34 cellular contexts compared by ENCODE assay signal in the genomic region with DNA sequence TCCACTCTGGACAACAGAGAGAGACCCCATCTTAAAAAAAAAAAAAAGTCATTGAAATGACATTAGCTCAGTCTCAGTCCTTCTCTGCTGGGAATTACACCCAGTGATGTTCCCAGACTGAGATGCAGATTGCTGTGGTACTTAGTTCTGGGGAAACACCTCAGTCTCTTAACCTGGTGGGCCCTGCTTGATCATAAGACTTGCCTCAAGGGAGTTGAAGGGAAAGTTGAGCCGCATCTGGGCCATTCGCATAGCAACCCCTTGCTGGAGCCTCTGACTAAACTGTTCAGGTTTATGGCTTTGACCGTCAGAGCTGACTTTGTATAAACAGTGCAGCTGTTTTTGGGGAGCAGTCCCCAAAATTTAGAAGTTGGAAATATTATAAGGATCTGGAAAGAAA. TPM values are rescaled to one million over a fixed set of nuclear protein-coding genes. Genes with fewer than 3 reads are reported as not detected.
DNase-seq lines count a peak whose midpoint lies in the region; ATAC-seq, FAIRE-seq and TF ChIP-seq lines count a peak whose summit lies in the region.
"Had no signal": no experiment of that assay in that cellular context is flagged by ENCODE, and none has a peak within 500 bp of the region (broad histone marks: within the 10 kb centered on the region; RNA-seq: fewer than 3 reads in every experiment).

No MANE protein-coding gene starts in this region.

- SMC1A ChIA-PET in GM12878 (lab: Charles Lee; ENCODE audit: uncharacterized antibody, unreplicated experiment), result interaction anchor here (0.7 to 3.9 kb wide), 7 partner anchors 11 to 189 kb away, joined by 3 to 25 read pairs (median 4); no protein-coding TSS in a partner anchor

- no peak for DNase-seq in GM12878 (ENCODE audit: low read depth, low spot score)
- DNase-seq in erythroblast (lab: John Stamatoyannopoulos, UW), result no peak
- DNase-seq in urothelium cell line (ENCODE audit: low spot score), result no peak
- no peak for DNase-seq in AG20443 (ENCODE audit: low spot score)
- DNase-seq: AML-193; C1 segment of cervical spinal cord; Caco-2; CD8-positive, alpha-beta T cell; EL; GDM1; NCI-H1048; NCI-H1417; NCI-H1694; NCI-H2029 treated with DMSO at 0.1 percent for 48 hours; NCI-H446 treated with DMSO at 0.1 percent for 48 hours; NCI-H526; OCI-M1; SIG-M5; SW 1271; T-helper 17 cell had no signal

- H2AFZ ChIP-seq in GM12878 (ENCODE audit: control insufficient read depth, low read depth, low read length), result no peak overlapping the region

- H3K4me1 Mint-ChIP-seq in stimulated activated memory B cell treated with anti-CD40 and anti-IgM and Interleukin-4, amounts not matched to agents 10 μg/mL and 1 μg/mL and 100 μg/mL, for 72 hours, result peaks cover 61% of the 10 kb centered on the region

- H3K27me3 Mint-ChIP-seq in stimulated activated memory B cell treated with anti-CD40 and anti-IgM and Interleukin-4, amounts not matched to agents 10 μg/mL and 1 μg/mL and 100 μg/mL, for 72 hours, result peaks cover 9% of the 10 kb centered on the region
- H3K27me3 Mint-ChIP-seq: IgD-negative memory B cell had no signal

- BruUV-seq in GM12878 (replicated peaks; lab: Mats Ljungman, UMichigan), result no TSS peak

- no peak overlapping the region for H3K27ac ChIP-seq in GM12878 (ENCODE audit: control insufficient read depth, insufficient read depth)
- H3K27ac ChIP-seq: HL-60, KMS-11, SK-N-MC had no signal

- H3K9ac ChIP-seq in GM12878 (ENCODE audit: control insufficient read depth, insufficient read depth, low read length), result no peak overlapping the region
- H3K9ac ChIP-seq: KMS-11 had no signal

- TF ChIP-seq CTCF in GM12878 (IDR thresholded peaks at IDR 0.05 in 2 of 3, conservative IDR thresholded peaks at IDR 0.05 in 1 of 3; ENCODE audit: control insufficient read depth in 2 of 3, extremely low read depth in 1 of 3, insufficient read depth in 1 of 3, low read depth in 3 of 3, low read length in 3 of 3), result no peak

- peak overlapping the region; percentile 75 for H3K27ac Mint-ChIP-seq in stimulated activated memory B cell treated with anti-CD40 and anti-IgM and Interleukin-4, amounts not matched to agents 10 μg/mL and 1 μg/mL and 100 μg/mL, for 72 hours
- H3K27ac Mint-ChIP-seq: CD8-positive, alpha-beta T cell; T-helper 17 cell had no signal

- H3K4me3 ChIP-seq in GM12878, result no peak overlapping the region
- H3K4me3 ChIP-seq: SK-N-MC had no signal

- H3K4me1 ChIP-seq in GM12878 (ENCODE audit: control insufficient read depth, insufficient read depth, low read length), result peaks cover 3% of the 10 kb centered on the region
- H3K4me1 ChIP-seq: Caco-2 had no signal

- H3K36me3 ChIP-seq in GM12878 (ENCODE audit: control insufficient read depth in 2 of 2, insufficient read depth in 2 of 2, low read length in 1 of 2), result no peaks in the 10 kb centered on the region

- H3K36me3 Mint-ChIP-seq in stimulated activated memory B cell treated with anti-CD40 and anti-IgM and Interleukin-4, amounts not matched to agents 10 μg/mL and 1 μg/mL and 100 μg/mL, for 72 hours, result peaks cover 4% of the 10 kb centered on the region
- H3K36me3 Mint-ChIP-seq: CD8-positive, alpha-beta T cell; IgD-negative memory B cell had no signal

- TF ChIP-seq POLR2A in GM12878 (IDR thresholded peaks at IDR 0.05; ENCODE audit: low read depth, low read length) (no peak), erythroblast (IDR thresholded peaks at IDR 0.05; ENCODE audit: low read length) (no peak)

- ATAC-seq in GM19023 (IDR thresholded peaks at IDR 0.05; ENCODE audit: unreplicated experiment) (peak; percentile 54), HG03432 (IDR thresholded peaks at IDR 0.05; ENCODE audit: unreplicated experiment) (peak; percentile 59), GM12878 (no peak), GM19328 (IDR thresholded peaks at IDR 0.05; ENCODE audit: unreplicated experiment) (no peak)
- ATAC-seq in stimulated activated memory B cell treated with anti-CD40 and anti-IgM and Interleukin-4, amounts not matched to agents 10 μg/mL and 1 μg/mL and 100 μg/mL, for 72 hours, result peak; percentile 94
- ATAC-seq: CD8-positive, alpha-beta T cell; HCT116; T-helper 17 cell had no signal

- H3K27me3 ChIP-seq in GM12878 (replicated peaks in 1 of 2; ENCODE audit: control insufficient read depth in 2 of 2, insufficient read depth in 2 of 2, low read length in 1 of 2), result peaks cover 1 to 13% of the 10 kb centered on the region in 2 experiments; a peak in 2 of 4 replicates

- intact Hi-C loops in GM12878 (cut with micrococcal nuclease; ENCODE audit: unreplicated experiment), result loop anchor here (5.0 to 10.0 kb wide), 2 partner anchors 280 to 363 kb away; no protein-coding TSS in a partner anchor

- no peak for FAIRE-seq in GM12878 (lab: Jason Lieb, UNC)
- FAIRE-seq in urothelium cell line (lab: Jason Lieb, UNC), result no peak
- FAIRE-seq: A204.1, GM12891, RCC 7860 had no signal

- CTCF ChIA-PET in GM12878 (lab: Yijun Ruan, JAX), result interaction anchor here (0.7 to 3.7 kb wide), 9 partner anchors 14 to 540 kb away, joined by 3 to 24 read pairs (median 3); no protein-coding TSS in a partner anchor

- RAD21 ChIA-PET in GM12878 (lab: Charles Lee; ENCODE audit: unreplicated experiment), result interaction anchor here (0.8 to 1.4 kb wide), 3 partner anchors 9 to 41 kb away, joined by 3 read pairs; no protein-coding TSS in a partner anchor

- H3K79me2 ChIP-seq in GM12878 (ENCODE audit: control insufficient read depth, insufficient read depth, low read length), result no peaks in the 10 kb centered on the region

- POLR2A ChIA-PET in GM12878 (lab: Charles Lee), result interaction anchor here (0.8 kb wide), 1 partner anchor 9 kb away, joined by 3 read pairs; no protein-coding TSS in a partner anchor

- peaks cover 2% of the 10 kb centered on the region; the same call in 1 of the 2 replicates for H4K20me1 ChIP-seq in GM12878 (ENCODE audit: control insufficient read depth, insufficient read depth)

- in situ Hi-C loops in GM12878 (cut with MboI), result no loop called here

- peaks cover 4% of the 10 kb centered on the region; the same call in 1 of the 3 replicates for H3K9me3 ChIP-seq in GM12878 (replicated peaks; ENCODE audit: control insufficient read depth, insufficient read depth, low read length)
- H3K9me3 ChIP-seq: Caco-2 had no signal

- H3K4me3 Mint-ChIP-seq in stimulated activated memory B cell treated with anti-CD40 and anti-IgM and Interleukin-4, amounts not matched to agents 10 μg/mL and 1 μg/mL and 100 μg/mL, for 72 hours, result peak overlapping the region; percentile 25
- H3K4me3 Mint-ChIP-seq: CD8-positive, alpha-beta T cell; T-helper 17 cell had no signal

- H3K4me2 ChIP-seq in GM12878 (ENCODE audit: control insufficient read depth, insufficient read depth), result no peak overlapping the region
- H3K4me2 ChIP-seq: KMS-11 had no signal

- WGBS in GM12878 (ENCODE audit: insufficient coverage, insufficient replicate concordance, low lambda C conversion rate, missing lambda C conversion rate), result 14% methylated on average over 3 of the region's 3 CpGs

- H3K9me3 Mint-ChIP-seq in stimulated activated memory B cell treated with anti-CD40 and anti-IgM and Interleukin-4, amounts not matched to agents 10 μg/mL and 1 μg/mL and 100 μg/mL, for 72 hours, result no peaks in the 10 kb centered on the region
- H3K9me3 Mint-ChIP-seq: CD8-positive, alpha-beta T cell had no signal

- no peak for TF ChIP-seq EP300 in GM12878 (IDR thresholded peaks at IDR 0.05; ENCODE audit: borderline replicate concordance in 1 of 2, control insufficient read depth in 1 of 2, low read depth in 2 of 2, low read length in 2 of 2)

- no peak for TF ChIP-seq RAD21 in GM12878 (IDR thresholded peaks at IDR 0.05; ENCODE audit: insufficient read depth, low read depth, low read length)

TF ChIP-seq in GM12878, 131 proteins besides CTCF, POLR2A, EP300 and RAD21 (continues in another document):
- TF ChIP-seq FOXM1 (IDR thresholded peaks at IDR 0.05; ENCODE audit: low read depth, low read length), result no peak

RNA-seq across cellular contexts. Expression of gene FCRL4, which starts 13.4 kb away (rescaled TPM):
- 0.32 TPM in 1 of 2 replicates, not detected in the other for total RNA-seq in GM12878 (2013; cell fraction: nucleolus; rRNA removed)
- total RNA-seq in GM12878 (2014; rRNA removed) (0.17 and 0.33 TPM in 2 replicates), GM12878 (2014; rRNA removed; fragmentation: Illumina TruSeq; extraction: Trizol) (0.14 and 0.31 TPM in 2 replicates), GM12878 (2021) (0.35 and 0.38 TPM in 2 replicates)
- polyA plus RNA-seq in GM12878 (2011; ENCODE audit: low read depth), result 0.31 TPM
- polyA plus RNA-seq in GM12878 (2011; rRNA removed) (0.24 and 0.26 TPM in 2 replicates), GM12878 (2014; fragmentation: Illumina TruSeq; extraction: Trizol) (0.38 and 0.44 TPM in 2 replicates), GM12878 (2014; fragmentation: Nextera tagmentation; extraction: Ambion mirVana) (under 1 TPM; 0.26 to 0.42 TPM), GM12878 (2014; rRNA removed) (0.11 and 0.22 TPM in 2 replicates), GM12878 (2016; fragmentation: Nextera tagmentation; extraction: Ambion mirVana) (under 1 TPM in 1 of 2 experiments, not detected in 1; 0.09 TPM)
- 0.22 and 0.28 TPM in 2 replicates for polyA plus RNA-seq in GM12878 (2011; cell fraction: cytosol; rRNA removed)
- 0.43 and 0.70 TPM in 2 replicates for polyA plus RNA-seq in GM12878 (2011; cell fraction: nucleus; rRNA removed)
- polyA plus RNA-seq in GM12878 (2012), result 0.42 and 0.69 TPM in 2 replicates
- polyA minus RNA-seq in GM12878 (2011; rRNA and poly(A)+ RNA removed), result 0.15 and 0.26 TPM in 2 replicates
- not detected in 2 replicates for polyA minus RNA-seq in GM12878 (2011; cell fraction: cytosol; rRNA and poly(A)+ RNA removed)
- 0.12 and 0.29 TPM in 2 replicates for polyA minus RNA-seq in GM12878 (2011; cell fraction: nucleus; rRNA and poly(A)+ RNA removed)
- total RNA-seq: Caco-2; CD8-positive, alpha-beta T cell; H4; T-helper 17 cell had no signal
- polyA plus RNA-seq: AG04450 had no signal

RNA-seq across cellular contexts. Expression of gene FCRL5, which starts 32.2 kb away (rescaled TPM):
- total RNA-seq in GM12878 (2013; cell fraction: nucleolus; rRNA removed), result 371 and 381 TPM in 2 replicates
- total RNA-seq in GM12878 (2014; rRNA removed) (6.6 and 7.3 TPM in 2 replicates), GM12878 (2014; rRNA removed; fragmentation: Illumina TruSeq; extraction: Trizol) (6.7 and 6.8 TPM in 2 replicates), GM12878 (2021) (7.2 and 7.8 TPM in 2 replicates)
- polyA plus RNA-seq in GM12878 (2011; ENCODE audit: low read depth), result 16.1 TPM
- polyA plus RNA-seq in GM12878 (2011; rRNA removed) (136 and 151 TPM in 2 replicates), GM12878 (2014; fragmentation: Illumina TruSeq; extraction: Trizol) (11.3 and 12.5 TPM in 2 replicates), GM12878 (2014; fragmentation: Nextera tagmentation; extraction: Ambion mirVana) (1 to 10 TPM; 2.6 to 5.7 TPM), GM12878 (2014; rRNA removed) (9.5 and 10.9 TPM in 2 replicates), GM12878 (2016; fragmentation: Nextera tagmentation; extraction: Ambion mirVana) (1 to 10 TPM; 1.1 to 1.3 TPM)
- polyA plus RNA-seq in GM12878 (2011; cell fraction: cytosol; rRNA removed), result 90.4 and 111 TPM in 2 replicates
- 322 and 460 TPM in 2 replicates for polyA plus RNA-seq in GM12878 (2011; cell fraction: nucleus; rRNA removed)
- polyA plus RNA-seq in GM12878 (2012), result 16.3 and 19.0 TPM in 2 replicates
- 131 and 171 TPM in 2 replicates for polyA minus RNA-seq in GM12878 (2011; rRNA and poly(A)+ RNA removed)
- polyA minus RNA-seq in GM12878 (2011; cell fraction: cytosol; rRNA and poly(A)+ RNA removed), result 31.8 and 31.9 TPM in 2 replicates
- 177 and 194 TPM in 2 replicates for polyA minus RNA-seq in GM12878 (2011; cell fraction: nucleus; rRNA and poly(A)+ RNA removed)
- total RNA-seq: Caco-2, H4 had no signal
- polyA plus RNA-seq: AG04450 had no signal

Comparison
In these comparisons a context has a peak if more than half of its experiments do, and no peak if none do; other contexts are left out.
1. ATAC-seq: peak in GM19023 (single experiment), HG03432 (single experiment) and stimulated activated memory B cell treated with anti-CD40 and anti-IgM and Interleukin-4, amounts not matched to agents 10 μg/mL and 1 μg/mL and 100 μg/mL, for 72 hours (single experiment); none in GM12878 (single experiment) and GM19328 (single experiment).